Comparison of ENCODE assay signal across 26 cellular contexts in genomic region chr17:13743906-13744305, GRCh38.
"Had no signal": no experiment of that assay in that cellular context is flagged by ENCODE, and none has a peak within 500 bp of the region (broad histone marks: within the 10 kb centered on the region; RNA-seq: fewer than 3 reads in every experiment).

No MANE protein-coding gene starts in this region.

- H3K4me2 ChIP-seq: KMS-11 had no signal

- H3K36me3 ChIP-seq: adrenal gland, SJSA1 had no signal

- H3K9ac ChIP-seq: KMS-11 had no signal

- H3K4me3 ChIP-seq: adrenal gland, SJSA1 had no signal

- H3K27me3 ChIP-seq: adrenal gland, SJSA1 had no signal

- H3K9me3 ChIP-seq: adrenal gland, SJSA1 had no signal

- H3K4me1 ChIP-seq: adrenal gland, SJSA1 had no signal

- DNase-seq: activated CD4-positive, alpha-beta T cell treated with anti-CD3 and anti-CD28 coated beads for 4 hours; activated CD8-positive, alpha-beta memory T cell treated with anti-CD3 and anti-CD28 coated beads, Interleukin-2, amount 50 U/mL, for 4 hours; activated CD8-positive, alpha-beta T cell treated with anti-CD3 and anti-CD28 coated beads for 36 hours; activated gamma-delta T cell treated with Interleukin-2 at 50 U/mL for 16 hours; activated naive CD4-positive, alpha-beta T cell treated with anti-CD3 and anti-CD28 coated beads, Interleukin-2, amount 10 ng/mL, durations not matched to agents 7 days and 5 days; activated naive CD8-positive, alpha-beta T cell treated with anti-CD3 and anti-CD28 coated beads for 36 hours; activated T-cell treated with anti-CD3 and anti-CD28 coated beads, Interleukin-2, amount 50 U/mL, for 72 hours; adrenal gland; anterior cingulate cortex; MM.1S; NCI-H1105; NCI-H1436; NCI-H1694 treated with DMSO at 0.1 percent for 48 hours; NCI-H2029 treated with DMSO at 0.1 percent for 48 hours; NCI-H345; NCI-H510A; NCI-H526 treated with DMSO at 0.1 percent for 48 hours; NCI-H82; NK-92 treated with Interleukin-12 subunit alpha and Interleukin-12 subunit beta, amount 100 ng/mL, for 24 hours; OCI-M1; RPMI8226; SHP77 had no signal

- H3K27ac ChIP-seq: adrenal gland, KMS-11, SJSA1 had no signal

- ATAC-seq: activated CD4-positive, CD25-positive, alpha-beta regulatory T cell treated with anti-CD3 and anti-CD28 coated beads, Interleukin-2, amount 50 U/mL, for 24 hours; activated CD8-positive, alpha-beta T cell treated with anti-CD3 and anti-CD28 coated beads for 36 hours; activated T-cell treated with anti-CD3 and anti-CD28 coated beads, Interleukin-2, amount 50 U/mL, for 72 hours; Panc1 had no signal
